Comparison of ENCODE assay signal across 10 cellular contexts in the genomic region with DNA sequence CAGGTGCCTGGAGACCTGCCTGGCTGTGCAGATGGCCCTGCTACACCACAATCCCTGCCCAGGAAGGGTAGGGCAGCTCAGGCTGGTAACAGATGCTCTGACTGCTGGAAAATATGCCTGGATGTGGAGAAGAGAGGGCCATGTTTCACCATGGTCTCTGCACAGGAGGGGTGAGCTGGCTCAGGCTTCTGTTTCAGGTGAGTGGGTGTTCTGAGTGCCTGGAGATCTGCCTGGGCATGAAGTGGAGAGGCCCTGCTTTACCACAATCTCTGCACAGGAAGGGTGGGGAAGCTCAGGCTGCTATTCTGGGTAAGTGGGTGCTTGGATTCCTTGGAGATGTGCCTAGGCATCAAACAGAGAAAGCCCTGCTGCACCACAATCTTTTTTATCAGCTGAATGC.
DNase-seq lines count a peak whose midpoint lies in the region; ATAC-seq, FAIRE-seq and TF ChIP-seq lines count a peak whose summit lies in the region.
"Had no signal": no experiment of that assay in that cellular context is flagged by ENCODE, and none has a peak within 500 bp of the region (broad histone marks: within the 10 kb centered on the region; RNA-seq: fewer than 3 reads in every experiment).

No MANE protein-coding gene starts in this region.

- H3K27me3 ChIP-seq in mesenchymal stem cell (ENCODE audit: control insufficient read depth in 1 of 2, insufficient read depth in 1 of 2, low read length in 2 of 2), result no peaks in the 10 kb centered on the region
- H3K27me3 ChIP-seq: neutrophil had no signal

- H3K9ac ChIP-seq in mesenchymal stem cell (ENCODE audit: low read length), result no peak overlapping the region

- no peak overlapping the region for H3K4me2 ChIP-seq in mesenchymal stem cell (ENCODE audit: low read length, poor library complexity, severe bottlenecking)

- no peak overlapping the region for H3K23ac ChIP-seq in mesenchymal stem cell (ENCODE audit: low read length in 2 of 2)

- H2BK120ac ChIP-seq in mesenchymal stem cell (ENCODE audit: low read depth, low read length), result no peak overlapping the region

- DNase-seq in GM12891 (ENCODE audit: insufficient read length, low spot score) (no peak), NCI-H2029 (lab: John Stamatoyannopoulos, UW) (peak; percentile 20), mesenchymal stem cell (no peak), middle frontal gyrus (ENCODE audit: extremely low spot score, low spot score) (no peak), NCI-H526 treated with DMSO at 0.1 percent for 48 hours (lab: John Stamatoyannopoulos, UW) (no peak)

- H2BK15ac ChIP-seq in mesenchymal stem cell (ENCODE audit: low read depth, poor library complexity, severe bottlenecking), result no peak overlapping the region

- ATAC-seq in GM21529 (IDR thresholded peaks at IDR 0.05; ENCODE audit: unreplicated experiment) (peak; percentile 44), HG02938 (IDR thresholded peaks at IDR 0.05; ENCODE audit: unreplicated experiment) (no peak)
- ATAC-seq: left lobe of liver had no signal

- no peak overlapping the region for H3K4me3 ChIP-seq in mesenchymal stem cell (ENCODE audit: insufficient read depth in 1 of 2, low read depth in 1 of 2, low read length in 2 of 2)
- H3K4me3 ChIP-seq: HAP-1 had no signal

- H3K18ac ChIP-seq in mesenchymal stem cell (ENCODE audit: low read depth in 1 of 2, low read length in 2 of 2), result no peak overlapping the region

- H3K4ac ChIP-seq in mesenchymal stem cell (ENCODE audit: low read depth in 1 of 2, low read length in 2 of 2), result no peak overlapping the region

- peak overlapping the region; percentile 72 for H4K91ac ChIP-seq in mesenchymal stem cell (ENCODE audit: low read length)

- FAIRE-seq in GM12891 (lab: Jason Lieb, UNC), result peak; percentile 16

- no peak overlapping the region for H3K14ac ChIP-seq in mesenchymal stem cell (ENCODE audit: low read length in 2 of 2)

- H3K9me3 ChIP-seq in mesenchymal stem cell (ENCODE audit: control insufficient read depth, low read length), result peaks cover 4% of the 10 kb centered on the region
- H3K9me3 ChIP-seq: HAP-1, neutrophil had no signal

- no peak overlapping the region for H4K8ac ChIP-seq in mesenchymal stem cell (ENCODE audit: low read length)

- no peak overlapping the region for H3K27ac ChIP-seq in mesenchymal stem cell (ENCODE audit: low read length, poor library complexity, severe bottlenecking)
- H3K27ac ChIP-seq: neutrophil had no signal

- TF ChIP-seq POLR2A in GM12891 (IDR thresholded peaks at IDR 0.05; ENCODE audit: low read depth, low read length), result no peak

- H3K4me1 ChIP-seq in mesenchymal stem cell (ENCODE audit: control insufficient read depth, insufficient read depth, low read depth, low read length), result no peaks in the 10 kb centered on the region
- H3K4me1 ChIP-seq: HAP-1 had no signal

- H3K79me1 ChIP-seq in mesenchymal stem cell (replicated peaks; ENCODE audit: low read length, poor library complexity, severe bottlenecking), result no peaks in the 10 kb centered on the region

- no peak overlapping the region for H2AK5ac ChIP-seq in mesenchymal stem cell (ENCODE audit: low read length, severe bottlenecking)

- no peak overlapping the region for H2BK12ac ChIP-seq in mesenchymal stem cell (ENCODE audit: low read length in 2 of 2)

- no peak overlapping the region for H2AFZ ChIP-seq in mesenchymal stem cell (ENCODE audit: low read depth, low read length)

- no peak overlapping the region for H2BK5ac ChIP-seq in mesenchymal stem cell (ENCODE audit: low read depth, low read length, poor library complexity, severe bottlenecking)

- H3K36me3 ChIP-seq in mesenchymal stem cell (ENCODE audit: control insufficient read depth in 1 of 2, insufficient read depth in 2 of 2, low read depth in 1 of 2, low read length in 2 of 2), result no peaks in the 10 kb centered on the region
- H3K36me3 ChIP-seq: HAP-1, neutrophil had no signal

TF ChIP-seq in GM12891, 5 proteins besides CTCF, POLR2A, EP300 and RAD21:
- TF ChIP-seq POU2F2 (IDR thresholded peaks at IDR 0.05; ENCODE audit: low read depth, low read length) (no peak), SPI1 (IDR thresholded peaks at IDR 0.05; ENCODE audit: low read depth, low read length) (no peak), TAF1 (IDR thresholded peaks at IDR 0.05; ENCODE audit: low read depth, low read length) (no peak), POLR2AphosphoS5 (IDR thresholded peaks at IDR 0.05; ENCODE audit: low read depth, low read length) (no peak), PAX5 (IDR thresholded peaks at IDR 0.05; ENCODE audit: insufficient read depth, low read length, severe bottlenecking) (no peak)
TF ChIP-seq in GM12891: peak in this region for 0.
